Comparison of ENCODE assay signal across 13 cellular contexts in the genomic region with DNA sequence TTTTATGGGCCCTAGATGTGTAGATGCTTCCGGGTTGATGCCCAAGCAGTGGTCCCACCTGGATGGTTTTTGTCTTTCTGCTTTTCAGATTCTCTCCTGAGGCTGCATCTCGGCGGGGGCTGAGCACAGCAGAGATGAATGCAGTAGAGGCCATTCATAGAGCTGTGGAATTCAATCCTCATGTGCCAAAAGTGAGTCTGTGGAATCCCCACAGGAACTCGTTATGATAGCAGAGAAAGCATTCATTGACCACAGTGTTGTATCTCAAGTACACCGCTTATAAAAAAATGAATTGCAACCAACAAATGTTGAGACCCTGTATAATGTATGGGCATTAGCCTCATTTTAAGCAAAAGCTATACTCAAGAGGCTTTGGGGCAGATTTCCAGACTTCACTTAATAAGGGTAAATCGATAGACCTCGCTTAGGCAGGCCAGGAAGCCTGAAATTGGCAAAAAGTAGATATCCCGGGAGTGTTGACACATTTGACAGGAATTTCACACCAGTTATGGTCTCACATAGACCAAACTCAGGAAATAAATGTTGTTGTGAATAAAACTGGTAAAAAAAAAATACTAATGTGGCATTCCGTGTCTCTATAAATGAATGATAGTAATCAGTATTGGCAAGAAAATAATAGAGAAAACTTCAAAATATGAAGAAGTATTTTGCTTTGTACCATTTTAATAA.
DNase-seq lines count a peak whose midpoint lies in the region; ATAC-seq, FAIRE-seq and TF ChIP-seq lines count a peak whose summit lies in the region.
"Had no signal": no experiment of that assay in that cellular context is flagged by ENCODE, and none has a peak within 500 bp of the region (broad histone marks: within the 10 kb centered on the region; RNA-seq: fewer than 3 reads in every experiment).

No MANE protein-coding gene starts in this region.

- H3K4ac ChIP-seq in IMR-90 (ENCODE audit: low read depth, low read length) (peak overlapping the region; percentile 21; the same call in 1 of the 2 replicates), mesenchymal stem cell (ENCODE audit: low read depth in 1 of 2, low read length in 2 of 2) (no peak overlapping the region)

- H2BK5ac ChIP-seq in IMR-90 (ENCODE audit: low read depth, low read length, poor library complexity, severe bottlenecking) (no peak overlapping the region), mesenchymal stem cell (ENCODE audit: low read depth, low read length, poor library complexity, severe bottlenecking) (no peak overlapping the region)

- H3K9me3 ChIP-seq in IMR-90 (ENCODE audit: control insufficient read depth, insufficient read depth, low read length) (no peaks in the 10 kb centered on the region), astrocyte (ENCODE audit: insufficient read depth, low read depth, low read length) (no peaks in the 10 kb centered on the region), mesenchymal stem cell (ENCODE audit: control insufficient read depth, low read length) (no peaks in the 10 kb centered on the region), stomach (no peaks in the 10 kb centered on the region), neural progenitor cell (ENCODE audit: low read depth) (no peaks in the 10 kb centered on the region)

- H2BK120ac ChIP-seq in IMR-90 (ENCODE audit: low read depth, low read length) (no peak overlapping the region), mesenchymal stem cell (ENCODE audit: low read depth, low read length) (no peak overlapping the region)

- H3K23ac ChIP-seq in IMR-90 (ENCODE audit: low read depth, low read length) = no peak overlapping the region
- no peak overlapping the region for H3K23ac ChIP-seq in mesenchymal stem cell (ENCODE audit: low read length in 2 of 2)

- no peak overlapping the region for H3K56ac ChIP-seq in IMR-90 (ENCODE audit: extremely low read depth, insufficient read depth, low read length)

- H3K4me3 ChIP-seq in IMR-90 (ENCODE audit: insufficient read depth, low read depth, low read length) = no peak overlapping the region
- H3K4me3 ChIP-seq in astrocyte (ENCODE audit: insufficient read depth, low read depth, low read length) = no peak overlapping the region
- H3K4me3 ChIP-seq in mesenchymal stem cell (ENCODE audit: insufficient read depth in 1 of 2, low read depth in 1 of 2, low read length in 2 of 2) = no peak overlapping the region
- no peak overlapping the region for H3K4me3 ChIP-seq in stomach
- H3K4me3 ChIP-seq in neural progenitor cell = no peak overlapping the region
- H3K4me3 ChIP-seq: BLaER1 treated with 17β-estradiol and CSF1 and Interleukin-3, amounts not matched to agents 10 nM and 100 nM had no signal

- H2AK5ac ChIP-seq in IMR-90 (ENCODE audit: low read depth, low read length) (0 out of 2 replicates have a peak overlapping the region, but pooled peaks have one; percentile 5), mesenchymal stem cell (ENCODE audit: low read length, severe bottlenecking) (peak overlapping the region; percentile 17)

- H3K79me1 ChIP-seq in IMR-90 (ENCODE audit: low read depth in 1 of 2, low read length in 2 of 2) = no peaks in the 10 kb centered on the region
- no peaks in the 10 kb centered on the region for H3K79me1 ChIP-seq in mesenchymal stem cell (replicated peaks; ENCODE audit: low read length, poor library complexity, severe bottlenecking)

- 100% methylated on average over 3 of the region's 9 CpGs; no CpG with 5 or more reads in 1 of the 2 experiments for WGBS in IMR-90 (ENCODE audit: extremely low coverage in 2 of 2, insufficient read length in 1 of 2), 2 experiments
- 93% methylated on average over 8 of the region's 9 CpGs for WGBS in mesenchymal stem cell
- WGBS in stomach, 5 donors = 95 to 98% (median 96%) methylated on average over 9 of the region's 9 CpGs

- CTCF ChIA-PET in IMR-90 (lab: Yijun Ruan, JAX) = interaction anchor here (0.7 kb wide), 1 partner anchor 103 kb away, joined by 3 read pairs; no protein-coding TSS in a partner anchor

- DNase-seq in IMR-90 (no peak), astrocyte (ENCODE audit: low read depth) (peak; percentile 55), mesenchymal stem cell (no peak), type B pancreatic cell (ENCODE audit: extremely low spot score, unreplicated experiment) (no peak), stomach (no peak), neural progenitor cell (ENCODE audit: low spot score) (no peak), NCI-H748 treated with DMSO at 0.1 percent for 48 hours (lab: John Stamatoyannopoulos, UW) (no peak)
- DNase-seq: 8988T; CD4-positive, CD25-positive, alpha-beta regulatory T cell; DMS53; GF-D8 had no signal

- H4K20me1 ChIP-seq in IMR-90 (ENCODE audit: insufficient read depth, low read length) = no peaks in the 10 kb centered on the region
- no peaks in the 10 kb centered on the region for H4K20me1 ChIP-seq in astrocyte (ENCODE audit: insufficient read depth, low read length)
- H4K20me1 ChIP-seq in neural progenitor cell (ENCODE audit: low read depth) = no peaks in the 10 kb centered on the region
- H4K20me1 ChIP-seq: BLaER1 treated with 17β-estradiol and CSF1 and Interleukin-3, amounts not matched to agents 10 nM and 100 nM had no signal

- H3K9me1 ChIP-seq in IMR-90 (ENCODE audit: insufficient read depth, low read length) = peaks cover 6% of the 10 kb centered on the region; the same call in 1 of the 2 replicates

- H3K4me3 Mint-ChIP-seq in astrocyte (ENCODE audit: unreplicated experiment) (no peak overlapping the region), type B pancreatic cell (no peak overlapping the region), neural progenitor cell (no peak overlapping the region)
- H3K4me3 Mint-ChIP-seq: CD4-positive, CD25-positive, alpha-beta regulatory T cell had no signal

- H3K27ac Mint-ChIP-seq in astrocyte (ENCODE audit: unreplicated experiment) = no peak overlapping the region
- peak overlapping the region; percentile 28 for H3K27ac Mint-ChIP-seq in type B pancreatic cell
- H3K27ac Mint-ChIP-seq in neural progenitor cell = no peak overlapping the region
- H3K27ac Mint-ChIP-seq: CD4-positive, CD25-positive, alpha-beta regulatory T cell had no signal

- TF ChIP-seq CTCF in IMR-90 (conservative IDR thresholded peaks at IDR 0.05; ENCODE audit: low read depth, low read length) (no peak), astrocyte (IDR thresholded peaks at IDR 0.05; ENCODE audit: insufficient read depth, low read depth, low read length) (no peak), type B pancreatic cell (conservative IDR thresholded peaks at IDR 0.05) (no peak), stomach (IDR thresholded peaks at IDR 0.05) (no peak), neural progenitor cell (IDR thresholded peaks at IDR 0.05) (no peak)

- H3K36me3 Mint-ChIP-seq in astrocyte (ENCODE audit: low read depth, unreplicated experiment) (peaks cover 12% of the 10 kb centered on the region), type B pancreatic cell (peaks cover 37% of the 10 kb centered on the region), neural progenitor cell (peaks cover 5% of the 10 kb centered on the region)

- H3K27me3 Mint-ChIP-seq in astrocyte (ENCODE audit: low read depth, unreplicated experiment) (no peaks in the 10 kb centered on the region), type B pancreatic cell (no peaks in the 10 kb centered on the region), neural progenitor cell (ENCODE audit: insufficient read depth, low read depth) (peaks cover 3% of the 10 kb centered on the region)
- H3K27me3 Mint-ChIP-seq: CD4-positive, CD25-positive, alpha-beta regulatory T cell had no signal

- H3K4me1 ChIP-seq in IMR-90 (ENCODE audit: control insufficient read depth, insufficient read depth, low read length) = peaks cover 9% of the 10 kb centered on the region
- H3K4me1 ChIP-seq in astrocyte (ENCODE audit: insufficient read depth, low read length) = peaks cover 9% of the 10 kb centered on the region
- H3K4me1 ChIP-seq in mesenchymal stem cell (ENCODE audit: control insufficient read depth, insufficient read depth, low read depth, low read length) = peaks cover 3% of the 10 kb centered on the region
- no peaks in the 10 kb centered on the region for H3K4me1 ChIP-seq in stomach
- H3K4me1 ChIP-seq in neural progenitor cell = peaks cover 9% of the 10 kb centered on the region
- H3K4me1 ChIP-seq: BLaER1 treated with 17β-estradiol and CSF1 and Interleukin-3, amounts not matched to agents 10 nM and 100 nM had no signal

- H3K4me1 Mint-ChIP-seq in astrocyte (ENCODE audit: low read depth, unreplicated experiment) (peaks cover 10% of the 10 kb centered on the region), type B pancreatic cell (ENCODE audit: unreplicated experiment) (peaks cover 11% of the 10 kb centered on the region), neural progenitor cell (peaks cover 7% of the 10 kb centered on the region)
- H3K4me1 Mint-ChIP-seq: CD4-positive, CD25-positive, alpha-beta regulatory T cell had no signal

- dilution Hi-C loops in IMR-90 (cut with HindIII; ENCODE audit: low sequenced_read_pairs, unreplicated experiment) = no loop called here

- POLR2A ChIA-PET in IMR-90 (lab: Charles Lee; ENCODE audit: unreplicated experiment) = interaction anchor here (0.7 kb wide), 1 partner anchor 376 kb away, joined by 4 read pairs; no protein-coding TSS in a partner anchor

- H4K8ac ChIP-seq in IMR-90 (ENCODE audit: low read depth in 2 of 2, low read length in 2 of 2) (no peak overlapping the region), mesenchymal stem cell (ENCODE audit: low read length) (no peak overlapping the region)

- H3K9me3 Mint-ChIP-seq in astrocyte (ENCODE audit: unreplicated experiment) (no peaks in the 10 kb centered on the region), type B pancreatic cell (no peaks in the 10 kb centered on the region), neural progenitor cell (no peaks in the 10 kb centered on the region)
- H3K9me3 Mint-ChIP-seq: CD4-positive, CD25-positive, alpha-beta regulatory T cell had no signal

- H2BK12ac ChIP-seq in mesenchymal stem cell (ENCODE audit: low read length in 2 of 2) = no peak overlapping the region

- H3K27ac ChIP-seq in IMR-90 (ENCODE audit: insufficient read depth, low read length) (no peak overlapping the region), astrocyte (ENCODE audit: low read depth, low read length) (no peak overlapping the region), mesenchymal stem cell (ENCODE audit: low read length, poor library complexity, severe bottlenecking) (no peak overlapping the region), stomach (no peak overlapping the region), neural progenitor cell (no peak overlapping the region)
- H3K27ac ChIP-seq: BLaER1 treated with 17β-estradiol and CSF1 and Interleukin-3, amounts not matched to agents 10 nM and 100 nM had no signal

- no peaks in the 10 kb centered on the region for H3F3A ChIP-seq in neural progenitor cell (ENCODE audit: low read depth)

- H2AFZ ChIP-seq in IMR-90 (replicated peaks; ENCODE audit: low read length, poor library complexity) (no peak overlapping the region), astrocyte (ENCODE audit: low read depth, low read length) (no peak overlapping the region), mesenchymal stem cell (ENCODE audit: low read depth, low read length) (no peak overlapping the region), neural progenitor cell (replicated peaks) (no peak overlapping the region)

- H3K79me2 ChIP-seq in astrocyte (ENCODE audit: insufficient read depth, low read length) = no peaks in the 10 kb centered on the region
- H3K79me2 ChIP-seq in neural progenitor cell (ENCODE audit: low read depth) = no peaks in the 10 kb centered on the region

- intact Hi-C loops in IMR-90 (cut with micrococcal nuclease) (no loop called here), stomach (cut with DNase I; ENCODE audit: low total_unique reads) (no loop called here)

- H2BK15ac ChIP-seq in IMR-90 (ENCODE audit: low read depth, low read length) (no peak overlapping the region), mesenchymal stem cell (ENCODE audit: low read depth, poor library complexity, severe bottlenecking) (no peak overlapping the region)

- TF ChIP-seq POLR2A in IMR-90 (IDR thresholded peaks at IDR 0.05; ENCODE audit: low read depth, low read length) = no peak
- TF ChIP-seq POLR2A in stomach (IDR thresholded peaks at IDR 0.05) = no peak

- no peak overlapping the region for H4K5ac ChIP-seq in IMR-90 (ENCODE audit: low read depth, low read length)

- FAIRE-seq in astrocyte (lab: Jason Lieb, UNC) = peak; percentile 50

- in situ Hi-C loops in IMR-90 (cut with MboI; ENCODE audit: low sequenced_read_pairs) = no loop called here

- H2BK20ac ChIP-seq in IMR-90 (ENCODE audit: low read depth, low read length) = no peak overlapping the region

- H4K91ac ChIP-seq in IMR-90 (ENCODE audit: insufficient read depth, low read depth, low read length) (no peak overlapping the region), mesenchymal stem cell (ENCODE audit: low read length) (no peak overlapping the region)

- H3K27me3 ChIP-seq in IMR-90 (ENCODE audit: control insufficient read depth, insufficient read depth, low read length) (no peaks in the 10 kb centered on the region), astrocyte (ENCODE audit: insufficient read depth, low read length) (no peaks in the 10 kb centered on the region), mesenchymal stem cell (ENCODE audit: control insufficient read depth in 1 of 2, insufficient read depth in 1 of 2, low read length in 2 of 2) (no peaks in the 10 kb centered on the region), stomach (no peaks in the 10 kb centered on the region), neural progenitor cell (no peaks in the 10 kb centered on the region)
- H3K27me3 ChIP-seq: BLaER1 treated with 17β-estradiol and CSF1 and Interleukin-3, amounts not matched to agents 10 nM and 100 nM had no signal

- no peak for TF ChIP-seq EP300 in stomach (IDR thresholded peaks at IDR 0.05)

- H3K9ac ChIP-seq in IMR-90 (ENCODE audit: low read depth, low read length) = no peak overlapping the region
- no peak overlapping the region for H3K9ac ChIP-seq in astrocyte (ENCODE audit: low read length)
- H3K9ac ChIP-seq in mesenchymal stem cell (ENCODE audit: low read length) = no peak overlapping the region
- H3K9ac ChIP-seq in neural progenitor cell = no peak overlapping the region
- H3K9ac ChIP-seq: BLaER1 treated with 17β-estradiol and CSF1 and Interleukin-3, amounts not matched to agents 10 nM and 100 nM had no signal

- H2AK9ac ChIP-seq in IMR-90 (replicated peaks; ENCODE audit: low read depth, low read length, poor library complexity) = peak overlapping the region; percentile 39

- no peak for ATAC-seq in IMR-90 (ENCODE audit: low read depth)
- ATAC-seq: HCT116 had no signal

- H3K18ac ChIP-seq in IMR-90 (ENCODE audit: low read depth, low read length) (no peak overlapping the region), mesenchymal stem cell (ENCODE audit: low read depth in 1 of 2, low read length in 2 of 2) (no peak overlapping the region)

- H3K4me2 ChIP-seq in IMR-90 (ENCODE audit: low read depth, low read length) = no peak overlapping the region
- no peak overlapping the region for H3K4me2 ChIP-seq in astrocyte (ENCODE audit: low read length)
- H3K4me2 ChIP-seq in mesenchymal stem cell (ENCODE audit: low read length, poor library complexity, severe bottlenecking) = no peak overlapping the region
- H3K4me2 ChIP-seq in neural progenitor cell = no peak overlapping the region
- H3K4me2 ChIP-seq: BLaER1 treated with 17β-estradiol and CSF1 and Interleukin-3, amounts not matched to agents 10 nM and 100 nM had no signal

- no peak for TF ChIP-seq RAD21 in IMR-90 (IDR thresholded peaks at IDR 0.05; ENCODE audit: low read length)

- H3K14ac ChIP-seq in IMR-90 (replicated peaks; ENCODE audit: low read depth, low read length) (no peak overlapping the region), mesenchymal stem cell (ENCODE audit: low read length in 2 of 2) (no peak overlapping the region)

- H3K36me3 ChIP-seq in IMR-90 (ENCODE audit: control insufficient read depth, insufficient read depth, low read length) (peaks cover 7% of the 10 kb centered on the region; the same call in 1 of the 2 replicates), astrocyte (ENCODE audit: insufficient read depth, low read length) (peaks cover 6% of the 10 kb centered on the region), mesenchymal stem cell (ENCODE audit: control insufficient read depth in 1 of 2, insufficient read depth in 2 of 2, low read depth in 1 of 2, low read length in 2 of 2) (peaks cover 9 to 26% of the 10 kb centered on the region in 2 experiments), stomach (peaks cover 8 to 42% (median 30%) of the 10 kb centered on the region in 4 donors), neural progenitor cell (no peaks in the 10 kb centered on the region)

- BruUV-seq in IMR-90 (replicated peaks; lab: Mats Ljungman, UMichigan) = no TSS peak
